Comparison of ENCODE assay signal across 8 cellular contexts in the genomic region with DNA sequence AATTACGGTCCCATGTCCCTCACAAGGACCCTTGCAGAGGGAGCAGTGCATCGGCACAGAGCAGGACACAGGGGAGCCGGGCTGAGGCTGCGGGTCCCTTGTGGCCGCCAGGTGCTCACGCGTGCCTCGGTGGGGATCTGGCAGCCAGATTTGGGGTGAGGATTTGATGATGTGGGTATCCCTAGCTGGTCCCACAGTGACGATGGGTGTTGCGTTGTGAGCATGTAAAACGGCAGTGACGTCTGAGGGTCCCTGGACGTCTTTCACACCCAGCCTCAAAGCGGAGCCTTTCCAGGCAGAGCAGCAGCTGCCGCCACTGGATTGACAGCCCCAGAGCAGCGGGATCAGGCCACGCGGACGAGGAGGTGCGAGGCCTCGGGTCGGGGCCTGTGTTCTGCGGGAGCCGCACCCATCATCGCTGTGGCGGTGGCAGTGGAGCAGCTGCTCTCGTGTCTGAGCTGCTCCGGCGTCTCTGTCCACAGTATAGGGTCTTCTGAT. TPM values are rescaled to one million over a fixed set of nuclear protein-coding genes. Genes with fewer than 3 reads are reported as not detected.
DNase-seq lines count a peak whose midpoint lies in the region; ATAC-seq, FAIRE-seq and TF ChIP-seq lines count a peak whose summit lies in the region.

No MANE protein-coding gene starts in this region.

- POLR2A ChIA-PET in activated B cell treated with CpG ODN at 0.5 μM for 24 hours (lab: Charles Lee) = interaction anchor here (0.6 to 1.5 kb wide), 2 partner anchors 10 to 928 kb away, joined by 4 to 7 read pairs; no protein-coding TSS in a partner anchor

- H3K4me3 ChIP-seq in H7 (ENCODE audit: insufficient read depth, low read depth, low read length) = peak overlapping the region; percentile 32
- H3K4me3 ChIP-seq in right cardiac atrium (ENCODE audit: low read length) = peak overlapping the region; percentile 37
- H3K4me3 ChIP-seq in smooth muscle cell = peak overlapping the region; percentile 53

- H3K27ac Mint-ChIP-seq in activated B cell treated with CpG ODN at 0.5 μM for 24 hours = peak overlapping the region; percentile 85

- TF ChIP-seq CTCF in activated B cell treated with CpG ODN at 0.5 μM for 24 hours (IDR thresholded peaks at IDR 0.05) = no peak
- TF ChIP-seq CTCF in smooth muscle cell (IDR thresholded peaks at IDR 0.05; ENCODE audit: borderline replicate concordance, insufficient read depth, poor library complexity, severe bottlenecking) = no peak

- H3K27me3 ChIP-seq in H7 (ENCODE audit: control insufficient read depth, insufficient read depth, low read length) (no peaks in the 10 kb centered on the region), right cardiac atrium (ENCODE audit: control insufficient read depth, insufficient read depth) (no peaks in the 10 kb centered on the region), smooth muscle cell (ENCODE audit: low read depth) (no peaks in the 10 kb centered on the region)

- H3K9me3 Mint-ChIP-seq in activated B cell treated with CpG ODN at 0.5 μM for 24 hours = no peaks in the 10 kb centered on the region

- CTCF ChIA-PET in activated B cell treated with CpG ODN at 0.5 μM for 24 hours (lab: Charles Lee) = no interaction called here

- H3K4me1 Mint-ChIP-seq in activated B cell treated with CpG ODN at 0.5 μM for 24 hours = peaks cover 57% of the 10 kb centered on the region

- H3K36me3 ChIP-seq in H7 (replicated peaks; ENCODE audit: control insufficient read depth, insufficient read depth, low read length) (peaks cover 21% of the 10 kb centered on the region), smooth muscle cell (ENCODE audit: low read depth) (no peaks in the 10 kb centered on the region)

- H3K27ac ChIP-seq in right cardiac atrium (ENCODE audit: low read length) (peak overlapping the region; percentile 75), smooth muscle cell (ENCODE audit: low read depth) (peak overlapping the region; percentile 80)

- intact Hi-C loops in activated B cell treated with CpG ODN at 0.5 μM for 24 hours (cut with micrococcal nuclease) (loop anchor here (1.0 kb wide), 2 partner anchors 55 to 123 kb away; a partner anchor contains a TSS), right cardiac atrium (cut with DNase I) (no loop called here)

- DNase-seq in H7 (peak; percentile 44), activated B cell treated with CpG ODN at 0.5 μM for 24 hours (no peak), right cardiac atrium (peak in 1 of 3 donors; percentile 79), smooth muscle cell (lab: John Stamatoyannopoulos, UW; ENCODE audit: unreplicated experiment) (no peak), H54 (ENCODE audit: insufficient read length, low spot score) (no peak), dermis blood vessel endothelial cell (no peak), NCI-H2029 (lab: John Stamatoyannopoulos, UW) (no peak)
- DNase-seq in activated CD4-positive, CD25-positive, alpha-beta regulatory T cell treated with anti-CD3 and anti-CD28 coated beads, Interleukin-2, amount 50 U/mL, for 72 hours = no peak

- no peak overlapping the region for H2AFZ ChIP-seq in smooth muscle cell (ENCODE audit: low read depth)

- WGBS in right cardiac atrium = 43% methylated on average over 29 of the region's 29 CpGs
- WGBS in smooth muscle cell (ENCODE audit: low lambda C conversion rate) = 88% methylated on average over 29 of the region's 29 CpGs

- peak overlapping the region; percentile 90 for H3K4me2 ChIP-seq in smooth muscle cell

- no peak for TF ChIP-seq POLR2A in H54 (IDR thresholded peaks at IDR 0.05; ENCODE audit: low read depth, low read length)

- H3K4me1 ChIP-seq in right cardiac atrium (ENCODE audit: control insufficient read depth, insufficient read depth, low read length) (peaks cover 10% of the 10 kb centered on the region), smooth muscle cell (ENCODE audit: low read depth) (peaks cover 7% of the 10 kb centered on the region)

- no peak for ATAC-seq in activated B cell treated with CpG ODN at 0.5 μM for 24 hours (ENCODE audit: low read depth)
- peak; percentile 5 to 8 for ATAC-seq in right cardiac atrium

- H3K27me3 Mint-ChIP-seq in activated B cell treated with CpG ODN at 0.5 μM for 24 hours = no peaks in the 10 kb centered on the region

- H3F3A ChIP-seq in smooth muscle cell (ENCODE audit: low read depth) = peaks cover 22% of the 10 kb centered on the region

- H4K20me1 ChIP-seq in smooth muscle cell (ENCODE audit: low read depth) = peaks cover 15% of the 10 kb centered on the region

- H3K9ac ChIP-seq in smooth muscle cell (ENCODE audit: low read depth) = peak overlapping the region; percentile 17

- FAIRE-seq in H54 (lab: Jason Lieb, UNC) = no peak

- no peaks in the 10 kb centered on the region for H3K9me3 ChIP-seq in right cardiac atrium (ENCODE audit: control insufficient read depth, low read length)
- H3K9me3 ChIP-seq in smooth muscle cell (replicated peaks; ENCODE audit: low read depth) = no peaks in the 10 kb centered on the region

- peak overlapping the region; percentile 72 for H3K4me3 Mint-ChIP-seq in activated B cell treated with CpG ODN at 0.5 μM for 24 hours

- H3K79me2 ChIP-seq in smooth muscle cell (ENCODE audit: low read depth) = peaks cover 5% of the 10 kb centered on the region

- H3K36me3 Mint-ChIP-seq in activated B cell treated with CpG ODN at 0.5 μM for 24 hours (ENCODE audit: low read depth) = peaks cover 8% of the 10 kb centered on the region

RNA-seq across cellular contexts. Expression of a gene that starts 54.6 kb away (rescaled TPM):
- 131 and 150 TPM in 2 replicates for total RNA-seq in H7 (2014; rRNA removed; shearing (Covaris generic))
- total RNA-seq in activated B cell treated with CpG ODN at 0.5 μM for 24 hours (48.3 and 51.2 TPM in 2 replicates), right cardiac atrium (10 to 100 TPM; 43.8 to 49.2 (median 45.8) TPM), smooth muscle cell (76.7 and 94.6 TPM in 2 replicates), dermis blood vessel endothelial cell (61.4 and 91.0 TPM in 2 replicates)
- polyA plus RNA-seq in right cardiac atrium (37.0 TPM), smooth muscle cell (73.0 and 80.5 TPM in 2 replicates)
